8 cellular contexts compared by ENCODE assay signal in genomic region chr15:71532994-71533393, GRCh38.
A peak's percentile ranks its signal among the peaks of the same experiment; 100 is the strongest.
DNase-seq lines count a peak whose midpoint lies in the region; ATAC-seq and TF ChIP-seq lines count a peak whose summit lies in the region.

No MANE protein-coding gene starts in this region.

- DNase-seq in COLO668 (lab: John Stamatoyannopoulos, UW; ENCODE audit: unreplicated experiment): peak; percentile 12
- peak; percentile 54 for DNase-seq in HEK293T (ENCODE audit: extremely low spot score)
- DNase-seq in SHP77 (lab: John Stamatoyannopoulos, UW): peak; percentile 24 to 32
- no peak for DNase-seq in left ventricle myocardium inferior
- DNase-seq in activated CD8-positive, alpha-beta memory T cell treated with anti-CD3 and anti-CD28 coated beads, Interleukin-2, amount 50 U/mL, for 48 hours: no peak
- DNase-seq in ecto neural progenitor cell (ENCODE audit: low spot score): no peak

- H3K36me3 ChIP-seq in left ventricle myocardium inferior: no peaks in the 10 kb centered on the region

- H3K27ac ChIP-seq in left ventricle myocardium inferior (replicated peaks): no peak overlapping the region

- ATAC-seq in GM19452 (IDR thresholded peaks at IDR 0.05; ENCODE audit: unreplicated experiment): no peak
- ATAC-seq in GM19328 (IDR thresholded peaks at IDR 0.05; ENCODE audit: unreplicated experiment): no peak

- intact Hi-C loops in left ventricle myocardium inferior (cut with micrococcal nuclease): no loop called here

- no peak overlapping the region for H3K4me3 ChIP-seq in left ventricle myocardium inferior

- no peaks in the 10 kb centered on the region for H3K27me3 ChIP-seq in left ventricle myocardium inferior (ENCODE audit: low read depth)

- CTCF ChIA-PET in HEK293T (lab: Yijun Ruan, JAX): interaction anchor here (0.6 to 1.7 kb wide), 6 partner anchors 8 to 1626 kb away, joined by 3 to 6 read pairs (median 3); no protein-coding TSS in a partner anchor

- H3K4me1 ChIP-seq in left ventricle myocardium inferior: peaks cover 18% of the 10 kb centered on the region

- peaks cover 4% of the 10 kb centered on the region for H3K9me3 ChIP-seq in left ventricle myocardium inferior (replicated peaks)

- POLR2A ChIA-PET in HEK293T (lab: Yijun Ruan, JAX): no interaction called here

- TF ChIP-seq CTCF in left ventricle myocardium inferior (IDR thresholded peaks at IDR 0.05; ENCODE audit: borderline replicate concordance): peak; percentile 70

TF ChIP-seq in HEK293T, 16 proteins besides CTCF, POLR2A, EP300 and RAD21:
- TF ChIP-seq L3MBTL2 (conservative IDR thresholded peaks at IDR 0.05): no peak
- no peak for TF ChIP-seq FOXA1 (IDR thresholded peaks at IDR 0.05)
- TF ChIP-seq HDGF (IDR thresholded peaks at IDR 0.05; ENCODE audit: borderline replicate concordance): no peak
- no peak for TF ChIP-seq NFRKB (IDR thresholded peaks at IDR 0.05)
- no peak for TF ChIP-seq SP1 (IDR thresholded peaks at IDR 0.05)
- TF ChIP-seq FOXK2 (IDR thresholded peaks at IDR 0.05): no peak
- TF ChIP-seq ARNT (IDR thresholded peaks at IDR 0.05): no peak
- TF ChIP-seq FOXM1 (IDR thresholded peaks at IDR 0.05; ENCODE audit: borderline replicate concordance): no peak
- TF ChIP-seq PKNOX1 (IDR thresholded peaks at IDR 0.05): no peak
- TF ChIP-seq SUZ12 (IDR thresholded peaks at IDR 0.05): no peak
- TF ChIP-seq TARDBP (IDR thresholded peaks at IDR 0.05): no peak
- no peak for TF ChIP-seq LEF1 (IDR thresholded peaks at IDR 0.05; ENCODE audit: borderline replicate concordance)

Comparison
In these comparisons a context has a peak if more than half of its experiments do, and no peak if none do; other contexts are left out.
1. DNase-seq: peak in COLO668 (single experiment), HEK293T (single experiment) and SHP77 (2 of 2); none in left ventricle myocardium inferior (single experiment), activated CD8-positive, alpha-beta memory T cell treated with anti-CD3 and anti-CD28 coated beads, Interleukin-2, amount 50 U/mL, for 48 hours (single experiment) and ecto neural progenitor cell (single experiment).